1 cellular context compared by ENCODE assay signal in the genomic region with DNA sequence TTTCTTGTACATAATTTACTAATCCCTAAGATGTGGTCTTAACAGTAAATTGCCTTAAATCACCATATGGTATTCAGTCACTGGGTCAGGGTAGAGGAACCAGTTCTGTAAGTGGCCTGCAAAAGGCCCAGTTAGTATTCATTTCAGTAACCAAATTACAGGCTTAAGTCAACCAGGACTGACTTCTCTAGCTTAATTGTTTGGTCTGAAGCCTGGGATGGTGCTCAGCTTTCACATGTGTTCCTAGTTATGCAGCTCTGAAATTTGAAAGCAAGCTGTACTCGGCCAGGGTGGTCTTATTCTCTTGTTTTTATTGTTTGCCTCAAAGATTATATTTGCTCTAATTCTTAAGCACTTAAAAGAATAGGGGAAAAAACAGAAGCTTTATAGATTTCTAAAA.
TF ChIP-seq lines count a peak whose summit lies in the region.

No MANE protein-coding gene starts in this region.

TF ChIP-seq in IMR-90, 13 proteins besides CTCF, POLR2A, EP300 and RAD21:
- no peak for TF ChIP-seq RCOR1 (IDR thresholded peaks at IDR 0.05; ENCODE audit: insufficient replicate concordance, low read length)
- no peak for TF ChIP-seq SMC3 (IDR thresholded peaks at IDR 0.05; ENCODE audit: low read depth, low read length)
- TF ChIP-seq, protein P1, sequence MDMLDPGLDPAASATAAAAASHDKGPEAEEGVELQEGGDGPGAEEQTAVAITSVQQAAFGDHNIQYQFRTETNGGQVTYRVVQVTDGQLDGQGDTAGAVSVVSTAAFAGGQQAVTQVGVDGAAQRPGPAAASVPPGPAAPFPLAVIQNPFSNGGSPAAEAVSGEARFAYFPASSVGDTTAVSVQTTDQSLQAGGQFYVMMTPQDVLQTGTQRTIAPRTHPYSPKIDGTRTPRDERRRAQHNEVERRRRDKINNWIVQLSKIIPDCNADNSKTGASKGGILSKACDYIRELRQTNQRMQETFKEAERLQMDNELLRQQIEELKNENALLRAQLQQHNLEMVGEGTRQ (IDR thresholded peaks at IDR 0.05; ENCODE audit: low read depth, low read length) = no peak
- no peak for TF ChIP-seq MAZ (IDR thresholded peaks at IDR 0.05; ENCODE audit: borderline replicate concordance, low read depth, low read length)
- no peak for TF ChIP-seq MXI1 (IDR thresholded peaks at IDR 0.05; ENCODE audit: borderline replicate concordance, low read depth, low read length)
TF ChIP-seq in IMR-90: peak in this region for 0.
